Comparison of ENCODE assay signal across 27 cellular contexts in the genomic region with DNA sequence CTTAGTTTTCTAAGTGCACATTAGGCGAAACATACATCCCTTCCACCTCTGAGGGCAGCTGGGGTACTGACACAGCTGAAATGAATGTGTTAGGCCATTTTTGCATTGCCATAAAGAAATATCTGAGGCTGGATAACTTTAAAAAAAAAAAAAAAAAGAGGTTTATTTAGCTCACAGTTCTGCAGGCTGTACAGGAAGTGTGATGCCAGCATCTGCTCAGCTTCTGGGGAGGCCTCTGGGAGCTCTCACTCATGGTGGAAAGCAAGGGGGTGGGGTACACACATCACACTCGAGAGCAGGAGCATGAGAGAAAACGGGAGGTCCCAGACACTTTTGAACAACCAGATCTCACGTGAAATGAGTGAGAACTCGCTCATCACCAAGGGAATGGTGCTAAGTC.
"Had no signal": no experiment of that assay in that cellular context is flagged by ENCODE, and none has a peak within 500 bp of the region (broad histone marks: within the 10 kb centered on the region; RNA-seq: fewer than 3 reads in every experiment).

No MANE protein-coding gene starts in this region.

- H3K36me3 ChIP-seq: stomach, suprapubic skin, thoracic aorta, thyroid gland, tibial artery, tibial nerve, transverse colon, upper lobe of left lung, upper lobe of right lung, uterus, vagina had no signal

- ATAC-seq: stimulated activated effector memory CD8-positive, alpha-beta T cell treated with anti-CD3 and anti-CD28 coated beads, Interleukin-12 subunit alpha, Interleukin-12 subunit beta, amount 100 ng/mL, for 72 hours; stimulated activated memory B cell treated with anti-CD40 and anti-IgM and Interleukin-4, amounts not matched to agents 10 μg/mL and 1 μg/mL and 100 μg/mL, for 72 hours; stimulated activated naive B cell treated with anti-CD40 and anti-IgM and Interleukin-4, amounts not matched to agents 10 μg/mL and 1 μg/mL and 100 μg/mL, for 72 hours; stimulated activated naive CD8-positive, alpha-beta T cell treated with anti-CD3 and anti-CD28 coated beads, Interleukin-15, amount 100 ng/mL, for 72 hours; stimulated activated naive CD8-positive, alpha-beta T cell treated with anti-CD3 and anti-CD28 coated beads, Interleukin-15, Interleukin-2, amounts not matched to agents 100 U/mL and 50 U/mL, for 24 hours; upper lobe of right lung had no signal

- H3K27me3 ChIP-seq: stomach, testis, thyroid gland, tibial artery, tibial nerve, transverse colon, upper lobe of left lung, upper lobe of right lung, uterus, vagina had no signal

- H3K4me3 ChIP-seq: stomach, suprapubic skin, testis, thoracic aorta, thyroid gland, tibial artery, tibial nerve, transverse colon, upper lobe of left lung, upper lobe of right lung, uterus, vagina had no signal

- DNase-seq: stimulated activated CD4-positive, alpha-beta T cell treated with anti-CD3 and anti-CD28 coated beads, Interleukin-2, amount 100 ng/mL, for 48 hours; stimulated activated CD4-positive, alpha-beta T cell treated with anti-CD3 and anti-CD28 coated beads, Interleukin-4, amount 100 ng/mL, for 1 hour; stimulated activated CD4-positive, alpha-beta T cell treated with anti-CD3 and anti-CD28 coated beads, Interleukin-4, amount 100 ng/mL, for 24 hours; stimulated activated CD4-positive, alpha-beta T cell treated with anti-CD3 and anti-CD28 coated beads, Interleukin-4, amount 100 ng/mL, for 4 hours; stimulated activated CD8-positive, alpha-beta memory T cell treated with anti-CD3 and anti-CD28 coated beads, Interleukin-4, amount 100 ng/mL, for 48 hours; stimulated activated naive B cell treated with anti-CD40 and anti-IgM and Interleukin-4, amounts not matched to agents 10 μg/mL and 1 μg/mL and 100 μg/mL, for 72 hours; stimulated activated naive CD4-positive, alpha-beta T cell; stimulated activated naive CD4-positive, alpha-beta T cell treated with Interleukin-2 at 50 U/mL for 16 hours; stimulated activated naive CD8-positive, alpha-beta T cell treated with anti-CD3 and anti-CD28 coated beads, Interleukin-15, amount 100 ng/mL, for 72 hours; stimulated activated naive CD8-positive, alpha-beta T cell treated with anti-CD3 and anti-CD28 coated beads, Interleukin-15, Interleukin-2, amounts not matched to agents 100 U/mL and 50 U/mL, for 24 hours; stomach; substantia nigra; testis; thyroid gland; tibial artery; transverse colon; trophoblast cell; upper lobe of left lung; upper lobe of right lung; uterus had no signal

- FAIRE-seq: urothelium cell line had no signal

- H3K9me3 ChIP-seq: suprapubic skin, testis, thyroid gland, transverse colon, upper lobe of right lung, uterus, vagina had no signal

- H3K27ac ChIP-seq: stomach, suprapubic skin, testis, thoracic aorta, tibial artery, tibial nerve, transverse colon, upper lobe of left lung, upper lobe of right lung, uterus, vagina had no signal
